In genomic region chrX:39873111-39873510, GRCh38 we compare ENCODE assay signal across 21 cellular contexts.
"Had no signal": no experiment of that assay in that cellular context is flagged by ENCODE, and none has a peak within 500 bp of the region (broad histone marks: within the 10 kb centered on the region; RNA-seq: fewer than 3 reads in every experiment).

No MANE protein-coding gene starts in this region.

- H3K4me1 ChIP-seq: heart right ventricle, parathyroid adenoma had no signal

- H3K4me3 ChIP-seq: cardiac muscle cell, heart right ventricle, SK-N-MC, tibial artery had no signal

- H3K36me3 ChIP-seq: cardiac muscle cell, heart right ventricle, tibial artery had no signal

- H3K4me3 Mint-ChIP-seq: activated naive CD8-positive, alpha-beta T cell treated with anti-CD3 and anti-CD28 coated beads, Interleukin-2, amount 50 U/mL, for 24 hours; endodermal cell had no signal

- H3K27ac ChIP-seq: cardiac muscle cell, epithelial cell of prostate, heart right ventricle, parathyroid adenoma, SK-N-MC, tibial artery, VCaP had no signal

- H3K9ac ChIP-seq: parathyroid adenoma had no signal

- H3K27me3 ChIP-seq: cardiac muscle cell, tibial artery had no signal

- H2AFZ ChIP-seq: parathyroid adenoma had no signal

- H3K27ac Mint-ChIP-seq: activated naive CD8-positive, alpha-beta T cell treated with anti-CD3 and anti-CD28 coated beads, Interleukin-2, amount 50 U/mL, for 24 hours; endodermal cell had no signal

- H3K79me2 ChIP-seq: parathyroid adenoma had no signal

- DNase-seq: activated CD4-positive, alpha-beta T cell treated with anti-CD3 and anti-CD28 coated beads, Interleukin-2, amount 50 U/mL, for 48 hours; activated CD4-positive, CD25-positive, alpha-beta regulatory T cell treated with anti-CD3 and anti-CD28 coated beads, Interleukin-2, amount 50 U/mL, for 72 hours; activated gamma-delta T cell treated with Interleukin-2 at 50 U/mL for 16 hours; activated naive CD8-positive, alpha-beta T cell treated with anti-CD3 and anti-CD28 coated beads, Interleukin-2, amount 50 U/mL, for 24 hours; cortex of kidney; endodermal cell; heart right ventricle; islet precursor cell; left cardiac atrium; mesenchymal stem cell; nucleus accumbens; right cardiac atrium; stimulated activated CD4-positive, alpha-beta T cell treated with anti-CD3 and anti-CD28 coated beads, Interleukin-4, amount 100 ng/mL, for 24 hours; stimulated activated naive CD8-positive, alpha-beta T cell treated with anti-CD3 and anti-CD28 coated beads, Interleukin-15, Interleukin-2, amounts not matched to agents 100 U/mL and 50 U/mL, for 24 hours; SW 1271; tibial artery had no signal

- ATAC-seq: activated naive CD8-positive, alpha-beta T cell treated with anti-CD3 and anti-CD28 coated beads, Interleukin-2, amount 50 U/mL, for 24 hours; heart right ventricle; left cardiac atrium; right cardiac atrium; stimulated activated naive CD8-positive, alpha-beta T cell treated with anti-CD3 and anti-CD28 coated beads, Interleukin-15, Interleukin-2, amounts not matched to agents 100 U/mL and 50 U/mL, for 24 hours had no signal

- H3K9me3 Mint-ChIP-seq: activated naive CD8-positive, alpha-beta T cell treated with anti-CD3 and anti-CD28 coated beads, Interleukin-2, amount 50 U/mL, for 24 hours had no signal

- H3K9me3 ChIP-seq: heart right ventricle, tibial artery had no signal
